8 cellular contexts compared by ENCODE assay signal in the genomic region with DNA sequence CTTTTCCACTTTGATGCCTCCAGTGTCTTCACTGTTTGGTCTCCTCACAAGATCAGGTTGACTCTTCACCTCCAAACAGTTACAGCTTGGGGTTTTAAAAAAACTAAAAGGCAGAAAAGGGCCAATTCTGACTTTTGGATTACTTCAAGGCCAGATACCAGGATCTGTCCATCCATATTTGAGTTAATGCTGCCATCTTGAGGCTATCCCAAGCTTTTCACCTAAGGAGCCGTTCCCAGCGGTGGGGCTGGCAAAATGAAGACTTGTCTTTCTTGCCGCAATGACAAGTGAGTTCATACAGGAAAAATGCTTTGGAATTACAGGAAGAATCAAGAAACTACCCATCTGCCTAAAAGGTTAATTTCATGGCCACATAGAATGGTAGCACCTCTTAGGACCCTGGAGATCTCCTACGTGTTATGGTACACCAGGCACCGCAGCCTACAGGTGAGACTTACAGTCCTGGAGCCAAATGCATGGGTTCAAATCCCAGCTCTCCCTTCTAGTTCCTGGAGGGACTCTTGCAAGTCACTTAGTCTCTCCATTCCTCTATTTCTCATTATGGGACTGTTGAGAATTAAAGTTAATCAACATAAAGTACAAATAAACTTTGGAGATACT. TPM values are rescaled to one million over a fixed set of nuclear protein-coding genes. Genes with fewer than 3 reads are reported as not detected.
DNase-seq lines count a peak whose midpoint lies in the region; ATAC-seq and TF ChIP-seq lines count a peak whose summit lies in the region.

No MANE protein-coding gene starts in this region.

- H3K9me3 Mint-ChIP-seq in CD4-positive, alpha-beta T cell, result no peaks in the 10 kb centered on the region

- H3K36me3 Mint-ChIP-seq in CD4-positive, alpha-beta T cell (ENCODE audit: low read depth), result no peaks in the 10 kb centered on the region

- no peak overlapping the region for H3K9ac ChIP-seq in fibroblast of lung (ENCODE audit: insufficient read depth, low read length)

- no peak overlapping the region for H3K4me3 ChIP-seq in fibroblast of lung (replicated peaks in 1 of 4; ENCODE audit: control extremely low read depth in 1 of 4, insufficient read depth in 1 of 4, low read depth in 3 of 4, low read length in 4 of 4)

- no peak overlapping the region for H3K4me2 ChIP-seq in fibroblast of lung (ENCODE audit: extremely low read depth, insufficient read depth, low read length)

- no peaks in the 10 kb centered on the region for H3K27me3 Mint-ChIP-seq in CD4-positive, alpha-beta T cell

- in situ Hi-C loops in GM13977 (cut with MboI; ENCODE audit: low pct_unique_long_range_greater_than_20kb, low sequenced_read_pairs, unreplicated experiment) (loop anchor here (25.0 kb wide), 1 partner anchor 702 kb away; no protein-coding TSS in a partner anchor), SK-MEL-5 (cut with HindIII; ENCODE audit: low pct_unique_long_range_greater_than_20kb, low sequenced_read_pairs) (no loop called here)

- intact Hi-C loops in CD4-positive, alpha-beta T cell (cut with DNase I, micrococcal nuclease), result loop anchor here in 1 of 2 experiments (5.0 to 10.0 kb wide), 2 partner anchors 692 to 1169 kb away; no protein-coding TSS in a partner anchor

- H3K36me3 ChIP-seq in fibroblast of lung (ENCODE audit: control insufficient read depth, insufficient read depth, low read length), result no peaks in the 10 kb centered on the region

- no peaks in the 10 kb centered on the region for H3K4me1 ChIP-seq in fibroblast of lung (ENCODE audit: control insufficient read depth, extremely low read depth, insufficient read depth, low read length)

- H3K9me3 ChIP-seq in CD4-positive, alpha-beta T cell (ENCODE audit: control insufficient read depth, low read length), result no peaks in the 10 kb centered on the region
- no peaks in the 10 kb centered on the region for H3K9me3 ChIP-seq in fibroblast of lung (ENCODE audit: control insufficient read depth, insufficient read depth, low read depth, low read length)

- ATAC-seq in CD4-positive, alpha-beta T cell (ENCODE audit: poor library complexity), result no peak
- no peak for ATAC-seq in HG03342 (IDR thresholded peaks at IDR 0.05; ENCODE audit: unreplicated experiment)

- no peak overlapping the region for H3K27ac Mint-ChIP-seq in CD4-positive, alpha-beta T cell

- H3K4me1 Mint-ChIP-seq in CD4-positive, alpha-beta T cell (ENCODE audit: low read depth), result peaks cover 4% of the 10 kb centered on the region

- no peaks in the 10 kb centered on the region for H3K27me3 ChIP-seq in CD4-positive, alpha-beta T cell (ENCODE audit: control insufficient read depth, insufficient read depth, low read length)
- H3K27me3 ChIP-seq in fibroblast of lung (ENCODE audit: control insufficient read depth, insufficient read depth, low read length), result no peaks in the 10 kb centered on the region

- TF ChIP-seq CTCF in CD4-positive, alpha-beta T cell (IDR thresholded peaks at IDR 0.05), result peak; percentile 28
- peak; percentile 64 for TF ChIP-seq CTCF in GM13977 (IDR thresholded peaks at IDR 0.05; ENCODE audit: extremely low read depth, insufficient read depth, missing control alignments)
- TF ChIP-seq CTCF in fibroblast of lung (conservative IDR thresholded peaks at IDR 0.05 in 1 of 2, IDR thresholded peaks at IDR 0.05 in 1 of 2; ENCODE audit: low read depth in 1 of 2, low read length in 2 of 2), result peak; percentile 68 to 70

- POLR2A ChIA-PET in CD4-positive, alpha-beta T cell (lab: Charles Lee), result no interaction called here

- H3K4me3 Mint-ChIP-seq in CD4-positive, alpha-beta T cell, result no peak overlapping the region

- no peaks in the 10 kb centered on the region for H4K20me1 ChIP-seq in fibroblast of lung (ENCODE audit: control insufficient read depth, extremely low read depth, insufficient read depth, low read length)

- no peaks in the 10 kb centered on the region for H3K79me2 ChIP-seq in fibroblast of lung (ENCODE audit: control insufficient read depth, insufficient read depth, low read length)

- H3K27ac ChIP-seq in CD4-positive, alpha-beta T cell (ENCODE audit: low read depth, low read length), result no peak overlapping the region
- no peak overlapping the region for H3K27ac ChIP-seq in fibroblast of lung (ENCODE audit: insufficient read depth, low read length)

- CTCF ChIA-PET in CD4-positive, alpha-beta T cell (lab: Charles Lee), result no interaction called here

- H2AFZ ChIP-seq in fibroblast of lung (ENCODE audit: low read length), result peak overlapping the region; percentile 25

- no peak for DNase-seq in CD4-positive, alpha-beta T cell
- DNase-seq in GM13977 (ENCODE audit: low spot score) (no peak), HT-29 (ENCODE audit: low spot score) (peak; percentile 74), SK-MEL-5 (ENCODE audit: low read depth, low spot score) (peak; percentile 75), fibroblast of lung (ENCODE audit: low read depth in 2 of 2) (peak; percentile 50 to 74), nucleus accumbens (lab: John Stamatoyannopoulos, UW) (peak in 30 of 56 donors; percentile 0 to 45 (median 13)), NCI-H1694 treated with DMSO at 0.1 percent for 48 hours (lab: John Stamatoyannopoulos, UW) (no peak)

RNA-seq across cellular contexts. Expression of a gene that starts 6.0 kb away (rescaled TPM):
- not detected for total RNA-seq in CD4-positive, alpha-beta T cell
- not detected in 2 replicates for total RNA-seq in HT-29 (2014; rRNA removed; shearing (Covaris generic))
- total RNA-seq in SK-MEL-5 (2014; rRNA removed; shearing (Covaris generic)), result not detected in 2 replicates
- not detected in 2 replicates for polyA plus RNA-seq in SK-MEL-5 (2015; cell fraction: cytosol; rRNA removed)
- not detected in 2 replicates for polyA plus RNA-seq in SK-MEL-5 (2015; cell fraction: nucleus; rRNA removed)
- not detected in 2 replicates for total RNA-seq in fibroblast of lung
- not detected in 2 replicates for polyA plus RNA-seq in fibroblast of lung
- polyA plus RNA-seq in fibroblast of lung (2012), result not detected in 2 replicates
- polyA minus RNA-seq in fibroblast of lung (ENCODE audit: low replicate concordance), result not detected in 2 replicates

Comparison
In these comparisons a context has a peak if more than half of its experiments do, and no peak if none do; other contexts are left out.
1. DNase-seq: peak in HT-29 (single experiment), SK-MEL-5 (single experiment), fibroblast of lung (2 of 2) and nucleus accumbens (30 of 56); none in CD4-positive, alpha-beta T cell (0 of 10), GM13977 (single experiment) and NCI-H1694 treated with DMSO at 0.1 percent for 48 hours (single experiment).
2. Peak in every context shown above with its lines, with median percentiles within 50 percentile points of each other: CTCF ChIP-seq.